Comparison of ENCODE assay signal across 20 cellular contexts in genomic region chr7:49308787-49309186, GRCh38.
DNase-seq lines count a peak whose midpoint lies in the region; ATAC-seq, FAIRE-seq and TF ChIP-seq lines count a peak whose summit lies in the region.
"Had no signal": no experiment of that assay in that cellular context is flagged by ENCODE, and none has a peak within 500 bp of the region (broad histone marks: within the 10 kb centered on the region; RNA-seq: fewer than 3 reads in every experiment).

No MANE protein-coding gene starts in this region.

- H3K27me3 Mint-ChIP-seq in activated naive CD4-positive, alpha-beta T cell treated with anti-CD3 and anti-CD28 coated beads, Interleukin-2, amount 50 U/mL, for 24 hours: no peaks in the 10 kb centered on the region
- H3K27me3 Mint-ChIP-seq in astrocyte (ENCODE audit: low read depth, unreplicated experiment): no peaks in the 10 kb centered on the region
- H3K27me3 Mint-ChIP-seq: CD4-positive, alpha-beta memory T cell had no signal

- ATAC-seq in HG03175 (IDR thresholded peaks at IDR 0.05; ENCODE audit: unreplicated experiment): no peak

- H3K4me3 ChIP-seq in H7 (ENCODE audit: insufficient read depth, low read depth, low read length): no peak overlapping the region
- H3K4me3 ChIP-seq in astrocyte (ENCODE audit: insufficient read depth, low read depth, low read length): no peak overlapping the region
- H3K4me3 ChIP-seq in mesendoderm (ENCODE audit: low read length): no peak overlapping the region
- H3K4me3 ChIP-seq: GM23248 had no signal

- H3K4ac ChIP-seq in mesendoderm (ENCODE audit: low read depth, low read length): no peak overlapping the region

- no peak overlapping the region for H2BK120ac ChIP-seq in mesendoderm (ENCODE audit: low read depth, low read length)

- no peak overlapping the region for H2BK15ac ChIP-seq in mesendoderm (replicated peaks; ENCODE audit: low read depth)

- no peaks in the 10 kb centered on the region for H3K9me3 ChIP-seq in astrocyte (ENCODE audit: insufficient read depth, low read depth, low read length)

- H3K9ac ChIP-seq in astrocyte (ENCODE audit: low read length) (no peak overlapping the region), mesendoderm (ENCODE audit: low read length) (no peak overlapping the region)
- H3K9ac ChIP-seq: GM23248 had no signal

- H3K79me1 ChIP-seq in mesendoderm (ENCODE audit: low read length): no peaks in the 10 kb centered on the region

- H4K8ac ChIP-seq in mesendoderm (ENCODE audit: low read depth, low read length): no peak overlapping the region

- FAIRE-seq in astrocyte (lab: Jason Lieb, UNC): no peak
- FAIRE-seq: GM12891, H54 had no signal

- H3K18ac ChIP-seq in mesendoderm (ENCODE audit: low read length): no peak overlapping the region

- WGBS in mesendoderm (ENCODE audit: extremely low coverage, insufficient coverage, low lambda C conversion rate): no CpG with 5 or more reads among the region's 2 CpGs

- H3K27me3 ChIP-seq in H7 (ENCODE audit: control insufficient read depth, insufficient read depth, low read length) (no peaks in the 10 kb centered on the region), astrocyte (ENCODE audit: insufficient read depth, low read length) (no peaks in the 10 kb centered on the region), mesendoderm (ENCODE audit: insufficient read depth, low read length, poor library complexity) (no peaks in the 10 kb centered on the region)

- TF ChIP-seq CTCF in astrocyte (IDR thresholded peaks at IDR 0.05; ENCODE audit: insufficient read depth, low read depth, low read length) (no peak), GM13977 (IDR thresholded peaks at IDR 0.05; ENCODE audit: extremely low read depth, insufficient read depth, missing control alignments) (no peak)

- H3K27ac Mint-ChIP-seq in activated naive CD4-positive, alpha-beta T cell treated with anti-CD3 and anti-CD28 coated beads, Interleukin-2, amount 50 U/mL, for 24 hours: peak overlapping the region; percentile 33
- peak overlapping the region; percentile 13 for H3K27ac Mint-ChIP-seq in astrocyte (ENCODE audit: unreplicated experiment)
- H3K27ac Mint-ChIP-seq: CD4-positive, alpha-beta memory T cell had no signal

- no peak overlapping the region for H2BK5ac ChIP-seq in mesendoderm (ENCODE audit: low read length)

- H3K79me2 ChIP-seq in astrocyte (ENCODE audit: insufficient read depth, low read length) (no peaks in the 10 kb centered on the region), mesendoderm (ENCODE audit: control insufficient read depth, insufficient read depth, low read length) (no peaks in the 10 kb centered on the region)

- H3K27ac ChIP-seq in astrocyte (ENCODE audit: low read depth, low read length) (no peak overlapping the region), mesendoderm (ENCODE audit: low read depth, low read length) (no peak overlapping the region)
- H3K27ac ChIP-seq: 22Rv1, GM23248 had no signal

- DNase-seq in activated naive CD4-positive, alpha-beta T cell (lab: John Stamatoyannopoulos, UW): no peak
- DNase-seq in H7: peak; percentile 4
- no peak for DNase-seq in astrocyte (ENCODE audit: low read depth)
- peak; percentile 12 for DNase-seq in mesendoderm
- no peak for DNase-seq in GM13977 (ENCODE audit: low spot score)
- no peak for DNase-seq in SK-N-DZ (ENCODE audit: low spot score)
- DNase-seq: C1 segment of cervical spinal cord; Calu3; CD4-positive, alpha-beta memory T cell; COR-L47; DMS53; DMS79 treated with DMSO at 0.1 percent for 48 hours; GF-D8; GM23248; HCEC 1CT had no signal

- no peaks in the 10 kb centered on the region for H3K36me3 Mint-ChIP-seq in activated naive CD4-positive, alpha-beta T cell treated with anti-CD3 and anti-CD28 coated beads, Interleukin-2, amount 50 U/mL, for 24 hours
- no peaks in the 10 kb centered on the region for H3K36me3 Mint-ChIP-seq in astrocyte (ENCODE audit: low read depth, unreplicated experiment)
- H3K36me3 Mint-ChIP-seq: CD4-positive, alpha-beta memory T cell had no signal

- H2AK5ac ChIP-seq in mesendoderm (ENCODE audit: low read length): no peak overlapping the region

- H3K4me1 ChIP-seq in astrocyte (ENCODE audit: insufficient read depth, low read length): no peaks in the 10 kb centered on the region
- H3K4me1 ChIP-seq in mesendoderm (ENCODE audit: control insufficient read depth, low read depth, low read length): no peaks in the 10 kb centered on the region

- peaks cover 5% of the 10 kb centered on the region for H3K9me3 Mint-ChIP-seq in activated naive CD4-positive, alpha-beta T cell treated with anti-CD3 and anti-CD28 coated beads, Interleukin-2, amount 50 U/mL, for 24 hours
- H3K9me3 Mint-ChIP-seq in astrocyte (ENCODE audit: unreplicated experiment): no peaks in the 10 kb centered on the region

- in situ Hi-C loops in GM13977 (cut with MboI; ENCODE audit: low pct_unique_long_range_greater_than_20kb, low sequenced_read_pairs, unreplicated experiment): no loop called here

- no peak overlapping the region for H3K56ac ChIP-seq in mesendoderm (ENCODE audit: low read length)

- H3K23ac ChIP-seq in mesendoderm (ENCODE audit: low read length): no peak overlapping the region

- H3K4me3 Mint-ChIP-seq in activated naive CD4-positive, alpha-beta T cell treated with anti-CD3 and anti-CD28 coated beads, Interleukin-2, amount 50 U/mL, for 24 hours: no peak overlapping the region
- H3K4me3 Mint-ChIP-seq in astrocyte (ENCODE audit: unreplicated experiment): no peak overlapping the region
- H3K4me3 Mint-ChIP-seq: CD4-positive, alpha-beta memory T cell had no signal

- no peaks in the 10 kb centered on the region for H3K4me1 Mint-ChIP-seq in activated naive CD4-positive, alpha-beta T cell treated with anti-CD3 and anti-CD28 coated beads, Interleukin-2, amount 50 U/mL, for 24 hours
- no peaks in the 10 kb centered on the region for H3K4me1 Mint-ChIP-seq in astrocyte (ENCODE audit: low read depth, unreplicated experiment)
- H3K4me1 Mint-ChIP-seq: CD4-positive, alpha-beta memory T cell had no signal

- H3K36me3 ChIP-seq in H7 (replicated peaks; ENCODE audit: control insufficient read depth, insufficient read depth, low read length): no peaks in the 10 kb centered on the region
- H3K36me3 ChIP-seq in astrocyte (ENCODE audit: insufficient read depth, low read length): no peaks in the 10 kb centered on the region
- H3K36me3 ChIP-seq in mesendoderm (ENCODE audit: control insufficient read depth, insufficient read depth, low read length): no peaks in the 10 kb centered on the region

- no peak overlapping the region for H4K5ac ChIP-seq in mesendoderm (ENCODE audit: low read length)

- H3K4me2 ChIP-seq in astrocyte (ENCODE audit: low read length): no peak overlapping the region
- H3K4me2 ChIP-seq in mesendoderm (ENCODE audit: low read length): no peak overlapping the region

- H2AFZ ChIP-seq in astrocyte (ENCODE audit: low read depth, low read length): no peak overlapping the region
- H2AFZ ChIP-seq: GM23248 had no signal

- H4K20me1 ChIP-seq in astrocyte (ENCODE audit: insufficient read depth, low read length): no peaks in the 10 kb centered on the region

Comparison
In these comparisons a context has a peak if more than half of its experiments do, and no peak if none do; other contexts are left out.
1. DNase-seq: peak in H7 (single experiment) and mesendoderm (single experiment); none in activated naive CD4-positive, alpha-beta T cell (0 of 4), astrocyte (single experiment), GM13977 (single experiment) and SK-N-DZ (single experiment).